Comparison of ENCODE assay signal across 14 cellular contexts in genomic region chr2:44107086-44107740, GRCh38.
DNase-seq lines count a peak whose midpoint lies in the region; ATAC-seq, FAIRE-seq and TF ChIP-seq lines count a peak whose summit lies in the region.
"Had no signal": no experiment of that assay in that cellular context is flagged by ENCODE, and none has a peak within 500 bp of the region (broad histone marks: within the 10 kb centered on the region; RNA-seq: fewer than 3 reads in every experiment).

No MANE protein-coding gene starts in this region.

- H3F3A ChIP-seq in PC-9 (ENCODE audit: insufficient read depth, low read depth) = peaks cover 3% of the 10 kb centered on the region

- no peak overlapping the region for H3K27ac ChIP-seq in PC-9

- no peaks in the 10 kb centered on the region for H4K20me1 ChIP-seq in PC-9 (ENCODE audit: insufficient read depth)

- no peak for TF ChIP-seq CTCF in PC-9 (conservative IDR thresholded peaks at IDR 0.05)

- H3K27me3 ChIP-seq in PC-9 (ENCODE audit: insufficient read depth, low read depth) = no peaks in the 10 kb centered on the region

- CTCF ChIA-PET in PC-9 (lab: Charles Lee) = no interaction called here

- H3K4me2 ChIP-seq in PC-9 = no peak overlapping the region

- POLR2A ChIA-PET in PC-9 (lab: Charles Lee; ENCODE audit: unreplicated experiment) = no interaction called here

- no peaks in the 10 kb centered on the region for H3K9me2 ChIP-seq in PC-9 (ENCODE audit: insufficient read depth)

- no peaks in the 10 kb centered on the region; the same call in 1 of the 2 replicates for H3K9me3 ChIP-seq in PC-9 (ENCODE audit: insufficient read depth, low read depth)

- peaks cover 11% of the 10 kb centered on the region for H3K4me1 ChIP-seq in PC-9 (replicated peaks; ENCODE audit: insufficient read depth)

- intact Hi-C loops in PC-9 (cut with micrococcal nuclease; ENCODE audit: unreplicated experiment) = no loop called here

- peak; percentile 86 for ATAC-seq in GM18517 (IDR thresholded peaks at IDR 0.05; ENCODE audit: unreplicated experiment)
- peak; percentile 40 for ATAC-seq in GM19468 (IDR thresholded peaks at IDR 0.05; ENCODE audit: extremely low read depth, unreplicated experiment)
- ATAC-seq in HG02973 (IDR thresholded peaks at IDR 0.05; ENCODE audit: unreplicated experiment) = peak; percentile 79
- ATAC-seq: activated CD8-positive, alpha-beta T cell treated with anti-CD3 and anti-CD28 coated beads for 36 hours; activated naive CD4-positive, alpha-beta T cell treated with anti-CD3 and anti-CD28 coated beads, Interleukin-2, amount 50 U/mL, for 72 hours had no signal

- no peaks in the 10 kb centered on the region for H3K79me2 ChIP-seq in PC-9 (ENCODE audit: low read depth)

- 0 out of 2 replicates have a peak overlapping the region, but pooled peaks have one; percentile 16 for H2AFZ ChIP-seq in PC-9

- H3K36me3 ChIP-seq in PC-9 (ENCODE audit: low read depth) = no peaks in the 10 kb centered on the region

- FAIRE-seq in RCC 7860 (lab: Jason Lieb, UNC) = no peak
- FAIRE-seq: colon, islet of Langerhans had no signal

- DNase-seq in PC-9 (peak in 1 of 2 experiments; percentile 8), amygdala (lab: John Stamatoyannopoulos, UW) (no peak), NCI-H1105 treated with DMSO at 0.1 percent for 48 hours (lab: John Stamatoyannopoulos, UW) (no peak), NCI-H1092 (lab: John Stamatoyannopoulos, UW) (no peak), RCC 7860 (ENCODE audit: low spot score) (no peak)
- DNase-seq: activated CD8-positive, alpha-beta T cell treated with anti-CD3 and anti-CD28 coated beads for 36 hours; Calu3; T-helper 1 cell had no signal

- no TSS peak for BruUV-seq in PC-9 (replicated peaks; lab: Mats Ljungman, UMichigan)

- H3K4me3 ChIP-seq in PC-9 = no peak overlapping the region
